8 cellular contexts compared by ENCODE assay signal in the genomic region with DNA sequence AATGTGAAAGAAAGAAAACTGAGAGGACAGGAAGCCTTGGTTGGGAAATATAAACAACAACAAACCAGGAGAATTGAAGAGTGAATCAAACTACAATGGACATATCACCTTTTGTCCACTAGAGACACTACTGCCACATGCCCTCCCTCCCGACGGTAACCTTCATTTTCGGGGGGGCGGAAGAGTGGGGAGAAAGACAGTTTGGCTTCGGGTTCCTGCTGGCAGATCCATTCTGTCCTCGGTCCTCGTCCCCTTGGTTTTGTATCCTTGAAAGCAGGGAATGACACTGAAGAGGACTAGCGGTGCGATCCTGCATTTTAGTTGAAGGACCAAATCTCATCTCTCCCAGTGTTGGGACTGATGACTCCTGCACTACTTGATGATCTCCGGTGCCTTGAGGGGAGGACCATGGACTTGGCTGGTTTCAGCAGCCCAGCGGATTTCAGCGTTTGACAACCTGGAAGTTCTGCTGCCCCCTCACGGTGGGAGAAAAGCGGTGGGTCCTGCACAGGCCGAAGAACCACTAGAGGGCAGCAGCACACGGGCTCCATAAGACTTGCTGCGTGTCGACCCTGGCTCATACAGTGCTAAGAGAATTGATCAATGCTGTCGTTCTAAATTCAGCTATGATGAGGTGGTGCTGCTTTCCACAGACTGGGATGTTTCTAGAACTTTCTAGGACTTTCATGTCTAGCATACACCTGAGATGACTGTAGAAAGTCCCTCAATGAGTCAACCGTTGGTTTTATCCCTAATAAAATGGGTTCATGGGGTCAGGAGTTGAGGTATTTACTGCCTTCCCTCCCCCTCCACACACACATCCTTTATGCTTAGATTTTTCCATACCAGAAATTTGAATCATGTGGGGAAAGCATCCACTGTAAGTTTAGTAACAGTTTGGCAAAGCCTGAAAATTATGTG. TPM values are rescaled to one million over a fixed set of nuclear protein-coding genes. Genes with fewer than 3 reads are reported as not detected.
A peak's percentile ranks its signal among the peaks of the same experiment; 100 is the strongest.
DNase-seq lines count a peak whose midpoint lies in the region; ATAC-seq and TF ChIP-seq lines count a peak whose summit lies in the region.

No MANE protein-coding gene starts in this region.

- no peaks in the 10 kb centered on the region for H3K36me3 Mint-ChIP-seq in activated T-helper 1 cell treated with anti-CD3 and anti-CD28 coated beads, Interleukin-12 subunit alpha, Interleukin-12 subunit beta, Interleukin-2, Interleukin-4 antibody, amounts not matched to agents 30 ng/mL and 10 ng/mL and 1 ng/mL, durations not matched to agents 14 hours and 24 hours and 36 hours (ENCODE audit: low read depth)
- no peaks in the 10 kb centered on the region for H3K36me3 Mint-ChIP-seq in naive thymus-derived CD8-positive, alpha-beta T cell
- no peaks in the 10 kb centered on the region for H3K36me3 Mint-ChIP-seq in stimulated activated naive B cell treated with anti-CD40 and anti-IgM and Interleukin-4, amounts not matched to agents 10 μg/mL and 1 μg/mL and 100 μg/mL, for 72 hours

- ATAC-seq in naive thymus-derived CD8-positive, alpha-beta T cell, result peak; percentile 95 to 97
- peak; percentile 97 to 98 for ATAC-seq in stimulated activated naive B cell treated with anti-CD40 and anti-IgM and Interleukin-4, amounts not matched to agents 10 μg/mL and 1 μg/mL and 100 μg/mL, for 72 hours (replicated peaks)

- intact Hi-C loops in activated T-helper 1 cell treated with anti-CD3 and anti-CD28 coated beads, Interleukin-12 subunit alpha, Interleukin-12 subunit beta, Interleukin-2, Interleukin-4 antibody, amounts not matched to agents 30 ng/mL and 10 ng/mL and 1 ng/mL, durations not matched to agents 14 hours and 24 hours and 36 hours (cut with micrococcal nuclease), result loop anchor here (1.0 to 2.0 kb wide), 12 partner anchors 16 to 410 kb away; partner anchors contain the start of genes ANXA2R and C5orf34

- peak overlapping the region; percentile 93 for H3K4me2 ChIP-seq in fibroblast of lung (ENCODE audit: extremely low read depth, insufficient read depth, low read length)

- no peaks in the 10 kb centered on the region for H4K20me1 ChIP-seq in fibroblast of lung (ENCODE audit: control insufficient read depth, extremely low read depth, insufficient read depth, low read length)

- H3K36me3 ChIP-seq in fibroblast of lung (ENCODE audit: control insufficient read depth, insufficient read depth, low read length), result no peaks in the 10 kb centered on the region

- H2AFZ ChIP-seq in fibroblast of lung (ENCODE audit: low read length), result peak overlapping the region; percentile 81

- peak overlapping the region; percentile 89 for H3K27ac Mint-ChIP-seq in activated T-helper 1 cell treated with anti-CD3 and anti-CD28 coated beads, Interleukin-12 subunit alpha, Interleukin-12 subunit beta, Interleukin-2, Interleukin-4 antibody, amounts not matched to agents 30 ng/mL and 10 ng/mL and 1 ng/mL, durations not matched to agents 14 hours and 24 hours and 36 hours
- H3K27ac Mint-ChIP-seq in naive thymus-derived CD8-positive, alpha-beta T cell, result peak overlapping the region; percentile 72 to 93 (median 82)
- peak overlapping the region; percentile 84 for H3K27ac Mint-ChIP-seq in stimulated activated naive B cell treated with anti-CD40 and anti-IgM and Interleukin-4, amounts not matched to agents 10 μg/mL and 1 μg/mL and 100 μg/mL, for 72 hours

- H3K4me3 Mint-ChIP-seq in activated T-helper 1 cell treated with anti-CD3 and anti-CD28 coated beads, Interleukin-12 subunit alpha, Interleukin-12 subunit beta, Interleukin-2, Interleukin-4 antibody, amounts not matched to agents 30 ng/mL and 10 ng/mL and 1 ng/mL, durations not matched to agents 14 hours and 24 hours and 36 hours, result peak overlapping the region; percentile 86
- peak overlapping the region; percentile 77 to 91 (median 87) for H3K4me3 Mint-ChIP-seq in naive thymus-derived CD8-positive, alpha-beta T cell
- peak overlapping the region; percentile 86 for H3K4me3 Mint-ChIP-seq in stimulated activated naive B cell treated with anti-CD40 and anti-IgM and Interleukin-4, amounts not matched to agents 10 μg/mL and 1 μg/mL and 100 μg/mL, for 72 hours

- no peaks in the 10 kb centered on the region for H3K27me3 Mint-ChIP-seq in activated T-helper 1 cell treated with anti-CD3 and anti-CD28 coated beads, Interleukin-12 subunit alpha, Interleukin-12 subunit beta, Interleukin-2, Interleukin-4 antibody, amounts not matched to agents 30 ng/mL and 10 ng/mL and 1 ng/mL, durations not matched to agents 14 hours and 24 hours and 36 hours (ENCODE audit: insufficient read depth)
- H3K27me3 Mint-ChIP-seq in naive thymus-derived CD8-positive, alpha-beta T cell, result no peaks in the 10 kb centered on the region
- no peaks in the 10 kb centered on the region for H3K27me3 Mint-ChIP-seq in stimulated activated naive B cell treated with anti-CD40 and anti-IgM and Interleukin-4, amounts not matched to agents 10 μg/mL and 1 μg/mL and 100 μg/mL, for 72 hours

- peaks cover 6% of the 10 kb centered on the region for H3K4me1 ChIP-seq in fibroblast of lung (ENCODE audit: control insufficient read depth, extremely low read depth, insufficient read depth, low read length)

- H3K27me3 ChIP-seq in fibroblast of lung (ENCODE audit: control insufficient read depth, insufficient read depth, low read length), result no peaks in the 10 kb centered on the region

- H3K27ac ChIP-seq in fibroblast of lung (ENCODE audit: insufficient read depth, low read length), result peak overlapping the region; percentile 62

- H3K9ac ChIP-seq in fibroblast of lung (ENCODE audit: insufficient read depth, low read length), result no peak overlapping the region

- TF ChIP-seq CTCF in fibroblast of lung (conservative IDR thresholded peaks at IDR 0.05 in 1 of 2, IDR thresholded peaks at IDR 0.05 in 1 of 2; ENCODE audit: low read depth in 1 of 2, low read length in 2 of 2), result peak; percentile 100

- POLR2A ChIA-PET in naive thymus-derived CD8-positive, alpha-beta T cell (lab: Charles Lee), result interaction anchor here (0.6 to 9.6 kb wide), 6 partner anchors 15 to 378 kb away, joined by 3 to 188 read pairs (median 6); partner anchors contain the start of genes TMEM267 and ZNF131

- no peaks in the 10 kb centered on the region for H3K9me3 Mint-ChIP-seq in activated T-helper 1 cell treated with anti-CD3 and anti-CD28 coated beads, Interleukin-12 subunit alpha, Interleukin-12 subunit beta, Interleukin-2, Interleukin-4 antibody, amounts not matched to agents 30 ng/mL and 10 ng/mL and 1 ng/mL, durations not matched to agents 14 hours and 24 hours and 36 hours
- H3K9me3 Mint-ChIP-seq in naive thymus-derived CD8-positive, alpha-beta T cell, result no peaks in the 10 kb centered on the region
- no peaks in the 10 kb centered on the region for H3K9me3 Mint-ChIP-seq in stimulated activated naive B cell treated with anti-CD40 and anti-IgM and Interleukin-4, amounts not matched to agents 10 μg/mL and 1 μg/mL and 100 μg/mL, for 72 hours

- peaks cover 41% of the 10 kb centered on the region for H3K4me1 Mint-ChIP-seq in activated T-helper 1 cell treated with anti-CD3 and anti-CD28 coated beads, Interleukin-12 subunit alpha, Interleukin-12 subunit beta, Interleukin-2, Interleukin-4 antibody, amounts not matched to agents 30 ng/mL and 10 ng/mL and 1 ng/mL, durations not matched to agents 14 hours and 24 hours and 36 hours (ENCODE audit: low read depth)
- H3K4me1 Mint-ChIP-seq in naive thymus-derived CD8-positive, alpha-beta T cell, result peaks cover 14 to 39% (median 35%) of the 10 kb centered on the region in 4 donors
- peaks cover 3 to 6% of the 10 kb centered on the region in 2 donors for H3K4me1 Mint-ChIP-seq in stimulated activated naive B cell treated with anti-CD40 and anti-IgM and Interleukin-4, amounts not matched to agents 10 μg/mL and 1 μg/mL and 100 μg/mL, for 72 hours

- no peaks in the 10 kb centered on the region for H3K9me3 ChIP-seq in fibroblast of lung (ENCODE audit: control insufficient read depth, insufficient read depth, low read depth, low read length)

- DNase-seq in EH (ENCODE audit: low read depth) (peak; percentile 94), GOT3 (lab: John Stamatoyannopoulos, UW) (peak; percentile 75), LHCN-M2 (ENCODE audit: low read depth) (peak; percentile 94), RKO (ENCODE audit: low spot score) (peak; percentile 89), fibroblast of lung (ENCODE audit: low read depth in 2 of 2) (peak; percentile 95 to 96)
- DNase-seq in activated T-helper 1 cell treated with anti-CD3 and anti-CD28 coated beads, Interleukin-12 subunit alpha, Interleukin-12 subunit beta, Interleukin-2, Interleukin-4 antibody, amounts not matched to agents 30 ng/mL and 10 ng/mL and 1 ng/mL, durations not matched to agents 14 hours and 24 hours and 36 hours (ENCODE audit: low spot score), result peak; percentile 83
- peak; percentile 78 to 94 (median 87) for DNase-seq in naive thymus-derived CD8-positive, alpha-beta T cell
- DNase-seq in stimulated activated naive B cell treated with anti-CD40 and anti-IgM and Interleukin-4, amounts not matched to agents 10 μg/mL and 1 μg/mL and 100 μg/mL, for 72 hours, result peak; percentile 83

- no peaks in the 10 kb centered on the region for H3K79me2 ChIP-seq in fibroblast of lung (ENCODE audit: control insufficient read depth, insufficient read depth, low read length)

- H3K4me3 ChIP-seq in fibroblast of lung (replicated peaks in 1 of 4; ENCODE audit: control extremely low read depth in 1 of 4, insufficient read depth in 1 of 4, low read depth in 3 of 4, low read length in 4 of 4), result peak overlapping the region; percentile 12 to 65 (median 47)

RNA-seq across cellular contexts. Expression of gene ZNF131, which starts 15.1 kb away (rescaled TPM):
- total RNA-seq in LHCN-M2 (2014; rRNA removed), result 34.5 and 40.5 TPM in 2 replicates
- polyA plus RNA-seq in LHCN-M2 (2012), result 17.1 TPM
- total RNA-seq in activated T-helper 1 cell treated with anti-CD3 and anti-CD28 coated beads, Interleukin-12 subunit alpha, Interleukin-12 subunit beta, Interleukin-2, Interleukin-4 antibody, amounts not matched to agents 30 ng/mL and 10 ng/mL and 1 ng/mL, durations not matched to agents 14 hours and 24 hours and 36 hours, result 38.3 and 40.2 TPM in 2 replicates
- total RNA-seq in fibroblast of lung, result 31.1 and 37.5 TPM in 2 replicates
- polyA plus RNA-seq in fibroblast of lung, result 33.2 and 38.6 TPM in 2 replicates
- polyA plus RNA-seq in fibroblast of lung (2012), result 19.6 and 23.0 TPM in 2 replicates
- polyA minus RNA-seq in fibroblast of lung (ENCODE audit: low replicate concordance), result 5.1 and 22.9 TPM in 2 replicates
- total RNA-seq in naive thymus-derived CD8-positive, alpha-beta T cell, result 10 to 100 TPM; 88.1 to 90.4 TPM
- 10 to 100 TPM; 51.8 to 57.1 (median 55.5) TPM for polyA plus RNA-seq in naive thymus-derived CD8-positive, alpha-beta T cell

Comparison
In these comparisons a context has a peak if more than half of its experiments do, and no peak if none do; other contexts are left out.
1. Peak in every context shown above with its lines: DNase-seq, ATAC-seq, H3K4me3 ChIP-seq and H3K27ac ChIP-seq.